17 cellular contexts compared by ENCODE assay signal in the genomic region with DNA sequence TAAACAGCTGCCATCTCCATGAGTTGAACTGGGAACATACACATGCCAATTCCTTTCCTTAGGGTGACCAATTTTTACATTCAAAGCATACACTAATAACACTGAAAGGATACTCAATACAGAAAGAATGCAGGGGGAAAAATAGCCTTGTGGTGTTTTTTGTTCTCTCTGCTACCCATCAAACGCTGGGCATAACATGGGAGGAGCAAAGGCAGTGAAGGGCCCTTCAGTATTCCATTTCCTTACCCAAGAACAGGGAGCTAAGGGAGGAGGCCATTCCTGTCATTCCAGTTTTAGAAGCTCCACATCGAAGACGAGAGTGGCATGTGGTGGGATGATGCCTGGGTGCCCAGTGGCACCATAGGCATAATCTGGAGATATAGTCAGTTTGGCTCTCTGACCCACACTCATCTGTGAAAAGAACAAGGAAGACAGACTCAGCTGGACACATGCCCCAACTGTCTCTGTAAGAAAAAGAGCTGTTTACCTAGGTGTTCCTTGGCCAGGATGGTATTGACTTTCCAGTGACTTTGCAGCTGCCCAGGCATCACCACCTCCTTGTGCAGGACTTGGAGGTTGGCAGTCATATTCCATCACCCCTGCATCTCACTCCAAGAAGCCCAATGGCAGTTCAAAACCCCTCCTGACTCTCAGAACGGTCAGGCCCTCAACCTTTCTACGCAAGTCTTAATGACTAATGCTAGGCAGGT. TPM values are rescaled to one million over a fixed set of nuclear protein-coding genes. Genes with fewer than 3 reads are reported as not detected.
DNase-seq lines count a peak whose midpoint lies in the region; ATAC-seq and TF ChIP-seq lines count a peak whose summit lies in the region.
"Had no signal": no experiment of that assay in that cellular context is flagged by ENCODE, and none has a peak within 500 bp of the region (broad histone marks: within the 10 kb centered on the region; RNA-seq: fewer than 3 reads in every experiment).

No MANE protein-coding gene starts in this region.

- 88 to 91% methylated on average over 3 to 5 of the region's 5 CpGs for WGBS in heart right ventricle, 2 donors
- WGBS in thyroid gland, 2 donors = 56 to 58% methylated on average over 5 of the region's 5 CpGs
- WGBS in spleen, 5 donors = 87 to 92% (median 91%) methylated on average over 5 of the region's 5 CpGs

- no peak for DNase-seq in heart right ventricle
- no peak for DNase-seq in cardiac septum (ENCODE audit: low spot score)
- DNase-seq in activated CD4-positive, alpha-beta memory T cell treated with anti-CD3 and anti-CD28 coated beads for 36 hours = no peak
- no peak for DNase-seq in memory B cell (ENCODE audit: low spot score in 2 of 2)
- DNase-seq in thyroid gland = peak; percentile 33 to 40
- no peak for DNase-seq in spleen
- no peak for DNase-seq in GM13977 (ENCODE audit: low spot score)
- DNase-seq: heart left ventricle, islet precursor cell, NCI-H187 treated with DMSO at 0.1 percent for 48 hours, NCI-H526, OCI-M1, psoas muscle, tibial artery, WERI-Rb-1 had no signal

- in situ Hi-C loops in GM13977 (cut with MboI; ENCODE audit: low pct_unique_long_range_greater_than_20kb, low sequenced_read_pairs, unreplicated experiment) = no loop called here

- no peaks in the 10 kb centered on the region for H3K9me3 Mint-ChIP-seq in activated CD4-positive, alpha-beta memory T cell treated with anti-CD3 and anti-CD28 coated beads for 36 hours
- no peaks in the 10 kb centered on the region for H3K9me3 Mint-ChIP-seq in memory B cell

- H3K36me3 ChIP-seq in heart right ventricle = peaks cover 0 to 85% (median 24%) of the 10 kb centered on the region in 9 donors
- H3K36me3 ChIP-seq in thyroid gland = peaks cover 4 to 6% of the 10 kb centered on the region in 2 donors
- peaks cover 0 to 85% (median 56%) of the 10 kb centered on the region in 6 donors for H3K36me3 ChIP-seq in spleen

- H3K27ac Mint-ChIP-seq in activated CD4-positive, alpha-beta memory T cell treated with anti-CD3 and anti-CD28 coated beads for 36 hours = peak overlapping the region; percentile 38
- H3K27ac Mint-ChIP-seq in memory B cell = peak overlapping the region; percentile 24

- TF ChIP-seq CTCF in heart right ventricle (IDR thresholded peaks at IDR 0.05) (no peak), thyroid gland (IDR thresholded peaks at IDR 0.05) (no peak), spleen (IDR thresholded peaks at IDR 0.05 in 8 of 11, conservative IDR thresholded peaks at IDR 0.05 in 3 of 11) (no peak), GM13977 (IDR thresholded peaks at IDR 0.05; ENCODE audit: extremely low read depth, insufficient read depth, missing control alignments) (no peak)

- H3K27ac ChIP-seq in heart right ventricle (peak overlapping the region in 6 of 10 donors; percentile 53 to 80 (median 74)), thyroid gland (peak overlapping the region; percentile 42 to 70 (median 44)), spleen (peak overlapping the region in 4 of 8 donors; percentile 9 to 61 (median 46))
- H3K27ac ChIP-seq: SK-N-MC, tibial artery, WERI-Rb-1 had no signal

- intact Hi-C loops in heart right ventricle (cut with DNase I) (loop anchor here in 3 of 10 donors (5.0 kb wide), 2 partner anchors 35 to 45 kb away; a partner anchor contains a TSS), cardiac septum (cut with DNase I) (no loop called here), thyroid gland (cut with DNase I) (no loop called here), spleen (cut with DNase I; ENCODE audit: low total_unique reads) (no loop called here)
- intact Hi-C loops in activated CD4-positive, alpha-beta memory T cell treated with anti-CD3 and anti-CD28 coated beads for 36 hours (cut with micrococcal nuclease) = no loop called here

- H3K4me3 ChIP-seq in heart right ventricle (no peak overlapping the region), thyroid gland (replicated peaks in 1 of 3) (no peak overlapping the region), spleen (no peak overlapping the region)
- H3K4me3 ChIP-seq: heart left ventricle, psoas muscle, SK-N-MC, tibial artery had no signal

- H3K4me1 ChIP-seq in heart right ventricle = peaks cover 29 to 82% (median 71%) of the 10 kb centered on the region in 9 donors
- peaks cover 52 to 76% of the 10 kb centered on the region in 2 donors for H3K4me1 ChIP-seq in thyroid gland
- H3K4me1 ChIP-seq in spleen = peaks cover 37 to 83% (median 67%) of the 10 kb centered on the region in 6 donors

- no peaks in the 10 kb centered on the region for H3K27me3 Mint-ChIP-seq in activated CD4-positive, alpha-beta memory T cell treated with anti-CD3 and anti-CD28 coated beads for 36 hours
- no peaks in the 10 kb centered on the region for H3K27me3 Mint-ChIP-seq in memory B cell

- peaks cover 65% of the 10 kb centered on the region for H3K36me3 Mint-ChIP-seq in activated CD4-positive, alpha-beta memory T cell treated with anti-CD3 and anti-CD28 coated beads for 36 hours
- peaks cover 28% of the 10 kb centered on the region for H3K36me3 Mint-ChIP-seq in memory B cell

- no peak for TF ChIP-seq POLR2A in thyroid gland (IDR thresholded peaks at IDR 0.05)
- no peak for TF ChIP-seq POLR2A in GM18505 (IDR thresholded peaks at IDR 0.05; ENCODE audit: borderline replicate concordance, extremely low read depth, insufficient read depth, insufficient read length)
- TF ChIP-seq POLR2A in spleen (IDR thresholded peaks at IDR 0.05) = no peak

- H3K4me1 Mint-ChIP-seq in activated CD4-positive, alpha-beta memory T cell treated with anti-CD3 and anti-CD28 coated beads for 36 hours (ENCODE audit: low read depth) = peaks cover 41% of the 10 kb centered on the region
- peaks cover 12% of the 10 kb centered on the region for H3K4me1 Mint-ChIP-seq in memory B cell

- H3K9me3 ChIP-seq in heart right ventricle (no peaks in the 10 kb centered on the region), thyroid gland (no peaks in the 10 kb centered on the region), spleen (no peaks in the 10 kb centered on the region)
- H3K9me3 ChIP-seq: heart left ventricle, psoas muscle, tibial artery had no signal

- CTCF ChIA-PET in activated CD4-positive, alpha-beta memory T cell treated with anti-CD3 and anti-CD28 coated beads for 36 hours (lab: Charles Lee) = interaction anchor here (1.0 to 1.2 kb wide), 2 partner anchors 21 to 59 kb away, joined by 3 read pairs; no protein-coding TSS in a partner anchor

- ATAC-seq in heart right ventricle (no peak), memory B cell (ENCODE audit: low read depth) (no peak), GM18505 (IDR thresholded peaks at IDR 0.05; ENCODE audit: unreplicated experiment) (no peak)

- POLR2A ChIA-PET in activated CD4-positive, alpha-beta memory T cell treated with anti-CD3 and anti-CD28 coated beads for 36 hours (lab: Charles Lee) = no interaction called here

- H3K4me3 Mint-ChIP-seq in activated CD4-positive, alpha-beta memory T cell treated with anti-CD3 and anti-CD28 coated beads for 36 hours = no peak overlapping the region
- no peak overlapping the region for H3K4me3 Mint-ChIP-seq in memory B cell

- H3K27me3 ChIP-seq in heart right ventricle = no peaks in the 10 kb centered on the region
- H3K27me3 ChIP-seq in thyroid gland = no peaks in the 10 kb centered on the region
- no peaks in the 10 kb centered on the region for H3K27me3 ChIP-seq in spleen (replicated peaks in 1 of 7)
- H3K27me3 ChIP-seq: heart left ventricle, tibial artery had no signal

RNA-seq across cellular contexts. Expression of a gene that starts 20.9 kb away (rescaled TPM):
- total RNA-seq in heart right ventricle = 100 to 1,000 TPM; 112 to 276 (median 140) TPM
- 100 to 1,000 TPM; 110 to 311 TPM for polyA plus RNA-seq in heart right ventricle
- total RNA-seq in cardiac septum = 163 TPM
- 100 to 1,000 TPM; 247 to 252 TPM for total RNA-seq in activated CD4-positive, alpha-beta memory T cell treated with anti-CD3 and anti-CD28 coated beads for 36 hours
- 100 to 1,000 TPM; 142 to 272 (median 189) TPM for total RNA-seq in thyroid gland
- total RNA-seq in spleen = 100 to 1,000 TPM; 167 to 338 (median 260) TPM
- polyA plus RNA-seq in spleen = 100 to 1,000 TPM; 135 to 286 (median 209) TPM

RNA-seq across cellular contexts. Expression of a gene that starts 43.0 kb away (rescaled TPM):
- 1 to 10 TPM in 9 of 10 donors, under 1 TPM in 1; 0.62 to 4.3 (median 1.8) TPM for total RNA-seq in heart right ventricle
- polyA plus RNA-seq in heart right ventricle = 1 to 10 TPM; 2.7 to 4.2 TPM
- total RNA-seq in cardiac septum = 2.7 TPM
- 1 to 10 TPM; 4.4 to 5.9 TPM for total RNA-seq in activated CD4-positive, alpha-beta memory T cell treated with anti-CD3 and anti-CD28 coated beads for 36 hours
- total RNA-seq in thyroid gland = 10 to 100 TPM; 18.0 to 37.6 (median 34.7) TPM
- total RNA-seq in spleen = 1 to 10 TPM; 2.1 to 7.1 (median 3.5) TPM
- 1 to 10 TPM; 2.0 to 3.7 (median 3.0) TPM for polyA plus RNA-seq in spleen

Comparison
In these comparisons a context has a peak if more than half of its experiments do, and no peak if none do; other contexts are left out.
1. DNase-seq: peak in thyroid gland (2 of 2); none in heart right ventricle (0 of 2), cardiac septum (single experiment), activated CD4-positive, alpha-beta memory T cell treated with anti-CD3 and anti-CD28 coated beads for 36 hours (single experiment), memory B cell (0 of 2), spleen (single experiment) and GM13977 (single experiment).